ENCODE assay signal across 1 cellular context in the genomic region with DNA sequence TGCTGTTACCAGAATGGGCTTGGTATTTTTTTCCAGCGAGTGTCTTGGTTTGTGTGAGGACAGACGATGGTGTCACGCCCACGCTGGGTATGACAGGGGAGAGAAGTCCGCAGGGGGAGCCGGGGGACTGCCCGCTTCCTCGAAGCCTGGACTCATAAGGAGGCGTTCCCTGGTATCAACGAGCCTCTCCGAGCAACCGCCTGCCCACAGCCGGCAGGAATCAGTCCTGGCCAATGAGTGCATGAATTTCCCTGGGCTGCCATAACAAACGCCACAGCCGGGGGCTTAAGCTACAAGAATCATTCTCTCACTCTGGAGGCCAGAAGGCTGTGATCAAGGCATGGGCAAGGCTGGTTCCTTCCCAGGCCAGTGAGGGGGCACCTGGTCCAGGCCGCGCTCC.
TF ChIP-seq lines count a peak whose summit lies in the region.

No MANE protein-coding gene starts in this region.

TF ChIP-seq in K562, 482 proteins besides CTCF, POLR2A, EP300 and RAD21 (continued from another document):
- TF ChIP-seq, protein P1, sequence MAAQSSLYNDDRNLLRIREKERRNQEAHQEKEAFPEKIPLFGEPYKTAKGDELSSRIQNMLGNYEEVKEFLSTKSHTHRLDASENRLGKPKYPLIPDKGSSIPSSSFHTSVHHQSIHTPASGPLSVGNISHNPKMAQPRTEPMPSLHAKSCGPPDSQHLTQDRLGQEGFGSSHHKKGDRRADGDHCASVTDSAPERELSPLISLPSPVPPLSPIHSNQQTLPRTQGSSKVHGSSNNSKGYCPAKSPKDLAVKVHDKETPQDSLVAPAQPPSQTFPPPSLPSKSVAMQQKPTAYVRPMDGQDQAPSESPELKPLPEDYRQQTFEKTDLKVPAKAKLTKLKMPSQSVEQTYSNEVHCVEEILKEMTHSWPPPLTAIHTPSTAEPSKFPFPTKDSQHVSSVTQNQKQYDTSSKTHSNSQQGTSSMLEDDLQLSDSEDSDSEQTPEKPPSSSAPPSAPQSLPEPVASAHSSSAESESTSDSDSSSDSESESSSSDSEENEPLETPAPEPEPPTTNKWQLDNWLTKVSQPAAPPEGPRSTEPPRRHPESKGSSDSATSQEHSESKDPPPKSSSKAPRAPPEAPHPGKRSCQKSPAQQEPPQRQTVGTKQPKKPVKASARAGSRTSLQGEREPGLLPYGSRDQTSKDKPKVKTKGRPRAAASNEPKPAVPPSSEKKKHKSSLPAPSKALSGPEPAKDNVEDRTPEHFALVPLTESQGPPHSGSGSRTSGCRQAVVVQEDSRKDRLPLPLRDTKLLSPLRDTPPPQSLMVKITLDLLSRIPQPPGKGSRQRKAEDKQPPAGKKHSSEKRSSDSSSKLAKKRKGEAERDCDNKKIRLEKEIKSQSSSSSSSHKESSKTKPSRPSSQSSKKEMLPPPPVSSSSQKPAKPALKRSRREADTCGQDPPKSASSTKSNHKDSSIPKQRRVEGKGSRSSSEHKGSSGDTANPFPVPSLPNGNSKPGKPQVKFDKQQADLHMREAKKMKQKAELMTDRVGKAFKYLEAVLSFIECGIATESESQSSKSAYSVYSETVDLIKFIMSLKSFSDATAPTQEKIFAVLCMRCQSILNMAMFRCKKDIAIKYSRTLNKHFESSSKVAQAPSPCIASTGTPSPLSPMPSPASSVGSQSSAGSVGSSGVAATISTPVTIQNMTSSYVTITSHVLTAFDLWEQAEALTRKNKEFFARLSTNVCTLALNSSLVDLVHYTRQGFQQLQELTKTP (IDR thresholded peaks at IDR 0.05; ENCODE audit: low read depth in 1 of 2, partially characterized antibody in 2 of 2) = no peak
- TF ChIP-seq EGR1 (conservative IDR thresholded peaks at IDR 0.05) = peak; percentile 46
- TF ChIP-seq, protein P2, sequence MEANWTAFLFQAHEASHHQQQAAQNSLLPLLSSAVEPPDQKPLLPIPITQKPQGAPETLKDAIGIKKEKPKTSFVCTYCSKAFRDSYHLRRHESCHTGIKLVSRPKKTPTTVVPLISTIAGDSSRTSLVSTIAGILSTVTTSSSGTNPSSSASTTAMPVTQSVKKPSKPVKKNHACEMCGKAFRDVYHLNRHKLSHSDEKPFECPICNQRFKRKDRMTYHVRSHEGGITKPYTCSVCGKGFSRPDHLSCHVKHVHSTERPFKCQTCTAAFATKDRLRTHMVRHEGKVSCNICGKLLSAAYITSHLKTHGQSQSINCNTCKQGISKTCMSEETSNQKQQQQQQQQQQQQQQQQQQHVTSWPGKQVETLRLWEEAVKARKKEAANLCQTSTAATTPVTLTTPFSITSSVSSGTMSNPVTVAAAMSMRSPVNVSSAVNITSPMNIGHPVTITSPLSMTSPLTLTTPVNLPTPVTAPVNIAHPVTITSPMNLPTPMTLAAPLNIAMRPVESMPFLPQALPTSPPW (CRISPR knock-in tag; IDR thresholded peaks at IDR 0.05) = peak; percentile 35; the same call in 1 of the 2 replicates
